ENCODE assay signal across 19 cellular contexts in the genomic region with DNA sequence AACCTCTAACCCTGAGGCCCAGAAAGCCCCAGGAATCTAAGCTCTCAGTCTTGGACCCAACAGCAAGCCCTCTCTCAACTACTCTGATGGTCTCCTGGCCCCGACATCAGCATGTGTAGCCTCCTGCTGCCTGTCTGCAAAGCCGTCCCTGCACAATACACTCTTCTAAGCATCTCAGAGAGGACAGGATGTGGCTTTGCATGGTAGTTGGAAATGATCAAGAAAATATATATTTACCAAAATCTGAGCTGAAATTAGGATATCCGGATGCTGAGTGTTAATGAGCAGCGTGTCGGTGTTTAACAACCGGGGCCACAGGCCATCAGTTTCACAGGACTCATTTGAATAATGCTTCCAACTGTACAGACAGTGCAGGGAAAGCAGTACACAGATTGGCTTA. TPM values are rescaled to one million over a fixed set of nuclear protein-coding genes. Genes with fewer than 3 reads are reported as not detected.
"Had no signal": no experiment of that assay in that cellular context is flagged by ENCODE, and none has a peak within 500 bp of the region (broad histone marks: within the 10 kb centered on the region; RNA-seq: fewer than 3 reads in every experiment).

No MANE protein-coding gene starts in this region.

- H3K36me3 Mint-ChIP-seq: activated CD4-positive, alpha-beta memory T cell treated with anti-CD3 and anti-CD28 coated beads for 36 hours; activated CD8-positive, alpha-beta memory T cell treated with anti-CD3 and anti-CD28 coated beads, Interleukin-2, amount 10 ng/mL, durations not matched to agents 7 days and 5 days had no signal

- H3K4me1 ChIP-seq: left lung, tibial nerve, uterus had no signal

- H3K27me3 ChIP-seq: left lung, tibial nerve, uterus had no signal

- DNase-seq: activated CD4-positive, alpha-beta memory T cell treated with anti-CD3 and anti-CD28 coated beads for 36 hours; activated CD4-positive, alpha-beta T cell treated with anti-CD3 and anti-CD28 coated beads for 36 hours; activated CD8-positive, alpha-beta memory T cell treated with anti-CD3 and anti-CD28 coated beads, Interleukin-2, amount 10 ng/mL, durations not matched to agents 7 days and 5 days; activated effector memory CD4-positive, alpha-beta T cell treated with Interleukin-2 at 50 U/mL for 16 hours; activated naive CD4-positive, alpha-beta T cell treated with anti-CD3 and anti-CD28 coated beads, Interleukin-2, amount 50 U/mL, for 16 hours; activated T-cell treated with anti-CD3 and anti-CD28 coated beads, Interleukin-2, amount 50 U/mL, for 4 hours; left lung; mammary epithelial cell; nucleus accumbens; stimulated activated CD4-positive, alpha-beta T cell treated with anti-CD3 and anti-CD28 coated beads, Interleukin-15, amount 100 ng/mL, for 24 hours; stimulated activated CD4-positive, alpha-beta T cell treated with anti-CD3 and anti-CD28 coated beads, Interleukin-4, amount 100 ng/mL, for 1 hour; stimulated activated naive CD4-positive, alpha-beta T cell; substantia nigra; uterus had no signal

- H3K4me3 ChIP-seq: left lung, tibial nerve, uterus had no signal

- H3K27ac ChIP-seq: left lung, tibial nerve, uterus had no signal

- H3K27ac Mint-ChIP-seq: activated CD4-positive, alpha-beta memory T cell treated with anti-CD3 and anti-CD28 coated beads for 36 hours; activated CD4-positive, alpha-beta T cell treated with anti-CD3 and anti-CD28 coated beads for 36 hours; activated CD8-positive, alpha-beta memory T cell treated with anti-CD3 and anti-CD28 coated beads, Interleukin-2, amount 10 ng/mL, durations not matched to agents 7 days and 5 days; natural killer cell treated with Interleukin-12 subunit alpha and Interleukin-12 subunit beta and Interleukin-15 and Interleukin-18, amount 100 ng/mL, for 72 hours had no signal

- ATAC-seq: activated CD4-positive, alpha-beta T cell treated with anti-CD3 and anti-CD28 coated beads for 36 hours; activated CD8-positive, alpha-beta memory T cell treated with anti-CD3 and anti-CD28 coated beads, Interleukin-2, amount 10 ng/mL, durations not matched to agents 7 days and 5 days; activated T-cell treated with anti-CD3 and anti-CD28 coated beads, Interleukin-2, amount 50 U/mL, for 4 hours; left lung; natural killer cell treated with Interleukin-12 subunit alpha and Interleukin-12 subunit beta and Interleukin-15 and Interleukin-18, amount 100 ng/mL, for 72 hours had no signal

- H3K36me3 ChIP-seq: left lung, tibial nerve, uterus had no signal

- H3K4me3 Mint-ChIP-seq: activated CD4-positive, alpha-beta memory T cell treated with anti-CD3 and anti-CD28 coated beads for 36 hours; activated CD4-positive, alpha-beta T cell treated with anti-CD3 and anti-CD28 coated beads for 36 hours; activated CD8-positive, alpha-beta memory T cell treated with anti-CD3 and anti-CD28 coated beads, Interleukin-2, amount 10 ng/mL, durations not matched to agents 7 days and 5 days; activated T-cell treated with anti-CD3 and anti-CD28 coated beads, Interleukin-2, amount 50 U/mL, for 4 hours; natural killer cell treated with Interleukin-12 subunit alpha and Interleukin-12 subunit beta and Interleukin-15 and Interleukin-18, amount 100 ng/mL, for 72 hours had no signal

- FAIRE-seq: keratinocyte had no signal

- H3K4me1 Mint-ChIP-seq: activated CD8-positive, alpha-beta memory T cell treated with anti-CD3 and anti-CD28 coated beads, Interleukin-2, amount 10 ng/mL, durations not matched to agents 7 days and 5 days had no signal

RNA-seq across cellular contexts. Expression of gene SIM2, which starts 59.1 kb away (rescaled TPM):
- total RNA-seq: dermis microvascular lymphatic vessel endothelial cell, left lung, posterior vena cava, tibial nerve had no signal
